In genomic region chr3:183823963-183824362, GRCh38 we compare ENCODE assay signal across 9 cellular contexts. TPM values are rescaled to one million over a fixed set of nuclear protein-coding genes. Genes with fewer than 3 reads are reported as not detected.
A peak's percentile ranks its signal among the peaks of the same experiment; 100 is the strongest.
DNase-seq lines count a peak whose midpoint lies in the region; ATAC-seq and TF ChIP-seq lines count a peak whose summit lies in the region.
"Had no signal": no experiment of that assay in that cellular context is flagged by ENCODE, and none has a peak within 500 bp of the region (broad histone marks: within the 10 kb centered on the region; RNA-seq: fewer than 3 reads in every experiment).

No MANE protein-coding gene starts in this region.

- H3K4me2 ChIP-seq in PC-3 (ENCODE audit: low read length) (peak overlapping the region; percentile 96), fibroblast of lung (ENCODE audit: extremely low read depth, insufficient read depth, low read length) (peak overlapping the region; percentile 79)

- ATAC-seq in PC-3, result no peak
- ATAC-seq in HG03025 (IDR thresholded peaks at IDR 0.05; ENCODE audit: low FRiP score, unreplicated experiment), result no peak

- TF ChIP-seq CTCF in MCF 10A (IDR thresholded peaks at IDR 0.05; ENCODE audit: unreplicated experiment) (no peak), breast epithelium (IDR thresholded peaks at IDR 0.05) (no peak), PC-3 (conservative IDR thresholded peaks at IDR 0.05; ENCODE audit: low read depth, low read length) (peak; percentile 39), fibroblast of lung (conservative IDR thresholded peaks at IDR 0.05 in 1 of 2, IDR thresholded peaks at IDR 0.05 in 1 of 2; ENCODE audit: low read depth in 1 of 2, low read length in 2 of 2) (no peak), type B pancreatic cell (conservative IDR thresholded peaks at IDR 0.05) (no peak)

- H3K36me3 ChIP-seq in breast epithelium (no peaks in the 10 kb centered on the region), PC-3 (ENCODE audit: low read depth, low read length) (no peaks in the 10 kb centered on the region), fibroblast of lung (ENCODE audit: control insufficient read depth, insufficient read depth, low read length) (no peaks in the 10 kb centered on the region)

- TF ChIP-seq POLR2A in breast epithelium (IDR thresholded peaks at IDR 0.05), result no peak

- no peak overlapping the region for H3K27ac Mint-ChIP-seq in MCF 10A (ENCODE audit: low read depth, unreplicated experiment)
- peak overlapping the region; percentile 29 for H3K27ac Mint-ChIP-seq in type B pancreatic cell

- H4K20me1 ChIP-seq in PC-3 (ENCODE audit: low read length) (no peaks in the 10 kb centered on the region), fibroblast of lung (ENCODE audit: control insufficient read depth, extremely low read depth, insufficient read depth, low read length) (no peaks in the 10 kb centered on the region)

- H3K4me3 ChIP-seq in breast epithelium (no peak overlapping the region), PC-3 (ENCODE audit: low read length) (peak overlapping the region; percentile 92), fibroblast of lung (replicated peaks in 1 of 4; ENCODE audit: control extremely low read depth in 1 of 4, insufficient read depth in 1 of 4, low read depth in 3 of 4, low read length in 4 of 4) (peak overlapping the region in 3 of 4 experiments; percentile 50 to 65 (median 61))

- H3K9ac ChIP-seq in PC-3 (ENCODE audit: low read length) (no peak overlapping the region), fibroblast of lung (ENCODE audit: insufficient read depth, low read length) (no peak overlapping the region)

- H3K9me3 ChIP-seq in breast epithelium, result no peaks in the 10 kb centered on the region
- no peaks in the 10 kb centered on the region for H3K9me3 ChIP-seq in PC-3 (ENCODE audit: low read length)
- H3K9me3 ChIP-seq in fibroblast of lung (ENCODE audit: control insufficient read depth, insufficient read depth, low read depth, low read length), result no peaks in the 10 kb centered on the region
- H3K9me3 ChIP-seq: tibial nerve had no signal

- no peaks in the 10 kb centered on the region for H3K79me2 ChIP-seq in PC-3 (ENCODE audit: low read length)
- H3K79me2 ChIP-seq in fibroblast of lung (ENCODE audit: control insufficient read depth, insufficient read depth, low read length), result no peaks in the 10 kb centered on the region

- CTCF ChIA-PET in MCF 10A (lab: Yijun Ruan, JAX) (interaction anchor here (0.6 to 1.9 kb wide), 3 partner anchors 24 to 61 kb away, joined by 3 to 10 read pairs (median 4); partner anchors contain the start of gene PARL), PC-3 (lab: Charles Lee) (interaction anchor here (0.5 kb wide), 1 partner anchor 192 kb away, joined by 3 read pairs; no protein-coding TSS in a partner anchor)

- H3K4me1 ChIP-seq in breast epithelium (peaks cover 0 to 4% of the 10 kb centered on the region in 2 donors), PC-3 (ENCODE audit: insufficient read depth, low read length) (peaks cover 8% of the 10 kb centered on the region), fibroblast of lung (ENCODE audit: control insufficient read depth, extremely low read depth, insufficient read depth, low read length) (peaks cover 4% of the 10 kb centered on the region)

- no peaks in the 10 kb centered on the region for H3K9me3 Mint-ChIP-seq in MCF 10A (ENCODE audit: unreplicated experiment)
- no peaks in the 10 kb centered on the region for H3K9me3 Mint-ChIP-seq in type B pancreatic cell

- no peaks in the 10 kb centered on the region for H3K9me2 ChIP-seq in PC-3 (replicated peaks; ENCODE audit: low read length)

- H3F3A ChIP-seq in PC-3 (ENCODE audit: low read length, unreplicated experiment), result peaks cover 6% of the 10 kb centered on the region

- intact Hi-C loops in MCF 10A (cut with micrococcal nuclease), result loop anchor here (2.0 kb wide), 1 partner anchor 61 kb away; the partner anchor contains the start of gene PARL
- intact Hi-C loops in breast epithelium (cut with DNase I; ENCODE audit: low total_unique reads), result no loop called here
- intact Hi-C loops in PC-3 (cut with micrococcal nuclease), result loop anchor here (2.0 kb wide), 1 partner anchor 21 kb away; no protein-coding TSS in a partner anchor

- no peaks in the 10 kb centered on the region for H3K27me3 ChIP-seq in breast epithelium
- H3K27me3 ChIP-seq in PC-3 (ENCODE audit: low read length), result no peaks in the 10 kb centered on the region
- no peaks in the 10 kb centered on the region for H3K27me3 ChIP-seq in fibroblast of lung (ENCODE audit: control insufficient read depth, insufficient read depth, low read length)
- H3K27me3 ChIP-seq: tibial nerve had no signal

- H3K27me3 Mint-ChIP-seq in MCF 10A (ENCODE audit: insufficient read depth, unreplicated experiment) (no peaks in the 10 kb centered on the region), type B pancreatic cell (peaks cover 12% of the 10 kb centered on the region)

- no peak for DNase-seq in MCF 10A (ENCODE audit: unreplicated experiment)
- no peak for DNase-seq in breast epithelium (ENCODE audit: low spot score in 2 of 2)
- DNase-seq in PC-3, result peak; percentile 24
- no peak for DNase-seq in fibroblast of lung (ENCODE audit: low read depth in 2 of 2)
- no peak for DNase-seq in type B pancreatic cell (ENCODE audit: extremely low spot score, unreplicated experiment)
- DNase-seq in dermis blood vessel endothelial cell, result no peak
- no peak for DNase-seq in iPS-NIHi11 (ENCODE audit: low spot score)

- H3K36me3 Mint-ChIP-seq in MCF 10A (ENCODE audit: insufficient read depth, unreplicated experiment) (peaks cover 8% of the 10 kb centered on the region), type B pancreatic cell (no peaks in the 10 kb centered on the region)

- BruUV-seq in MCF 10A (replicated peaks; lab: Mats Ljungman, UMichigan) (no TSS peak), PC-3 (replicated peaks; lab: Mats Ljungman, UMichigan) (TSS peak; percentile 23)

- H3K4me3 Mint-ChIP-seq in MCF 10A (ENCODE audit: unreplicated experiment) (peak overlapping the region; percentile 56), type B pancreatic cell (peak overlapping the region; percentile 80)

- H3K4me1 Mint-ChIP-seq in MCF 10A (ENCODE audit: insufficient read depth, unreplicated experiment), result no peaks in the 10 kb centered on the region
- peaks cover 19% of the 10 kb centered on the region for H3K4me1 Mint-ChIP-seq in type B pancreatic cell (ENCODE audit: unreplicated experiment)

- H3K27ac ChIP-seq in breast epithelium, result no peak overlapping the region
- no peak overlapping the region for H3K27ac ChIP-seq in PC-3 (ENCODE audit: low read length)
- H3K27ac ChIP-seq in fibroblast of lung (ENCODE audit: insufficient read depth, low read length), result no peak overlapping the region
- H3K27ac ChIP-seq: tibial nerve had no signal

- H2AFZ ChIP-seq in PC-3 (ENCODE audit: low read length) (no peak overlapping the region), fibroblast of lung (ENCODE audit: low read length) (no peak overlapping the region)

- POLR2A ChIA-PET in MCF 10A (lab: Yijun Ruan, JAX) (interaction anchor here (1.0 kb wide), 1 partner anchor 11 kb away, joined by 4 read pairs; no protein-coding TSS in a partner anchor), PC-3 (lab: Charles Lee; ENCODE audit: unreplicated experiment) (no interaction called here)

RNA-seq across cellular contexts. Expression of gene MAP6D1, which starts 1.4 kb away (rescaled TPM):
- total RNA-seq in MCF 10A (2022), result 1.1 and 1.9 TPM in 2 replicates
- 1 to 10 TPM in 2 of 3 donors, under 1 TPM in 1; 0.33 to 2.1 (median 1.8) TPM for total RNA-seq in breast epithelium
- 12.4 and 12.6 TPM in 2 replicates for total RNA-seq in PC-3 (2014; rRNA removed)
- total RNA-seq in fibroblast of lung, result 0.51 and 0.83 TPM in 2 replicates
- polyA plus RNA-seq in fibroblast of lung, result 2.1 and 3.8 TPM in 2 replicates
- polyA plus RNA-seq in fibroblast of lung (2012), result 1.8 and 3.8 TPM in 2 replicates
- 0.19 TPM in 1 of 2 replicates, not detected in the other for polyA minus RNA-seq in fibroblast of lung (ENCODE audit: low replicate concordance)
- total RNA-seq in type B pancreatic cell (ENCODE audit: low replicate concordance), result 3.2 and 3.3 TPM in 2 replicates
- total RNA-seq in dermis blood vessel endothelial cell, result 2.6 and 3.0 TPM in 2 replicates

Comparison
In these comparisons a context has a peak if more than half of its experiments do, and no peak if none do; other contexts are left out.
1. H3K4me3 ChIP-seq: peak in PC-3 (single experiment) and fibroblast of lung (3 of 4); none in breast epithelium (0 of 3).